ENCODE assay signal across 8 cellular contexts in genomic region chr13:99657848-99658265, GRCh38. TPM values are rescaled to one million over a fixed set of nuclear protein-coding genes. Genes with fewer than 3 reads are reported as not detected.
DNase-seq lines count a peak whose midpoint lies in the region; ATAC-seq and TF ChIP-seq lines count a peak whose summit lies in the region.

No MANE protein-coding gene starts in this region.

- no peaks in the 10 kb centered on the region for H3K36me3 Mint-ChIP-seq in activated CD8-positive, alpha-beta memory T cell treated with anti-CD3 and anti-CD28 coated beads, Interleukin-2, amount 10 ng/mL, durations not matched to agents 7 days and 5 days
- no peaks in the 10 kb centered on the region for H3K36me3 Mint-ChIP-seq in activated naive CD8-positive, alpha-beta T cell

- peak overlapping the region; percentile 91 for H3K27ac ChIP-seq in left ventricle myocardium inferior (replicated peaks)

- no peaks in the 10 kb centered on the region for H3K36me3 ChIP-seq in left ventricle myocardium inferior

- no peaks in the 10 kb centered on the region for H3K9me3 Mint-ChIP-seq in activated CD8-positive, alpha-beta memory T cell treated with anti-CD3 and anti-CD28 coated beads, Interleukin-2, amount 10 ng/mL, durations not matched to agents 7 days and 5 days (ENCODE audit: low read depth)
- H3K9me3 Mint-ChIP-seq in activated naive CD8-positive, alpha-beta T cell (ENCODE audit: low read depth), result no peaks in the 10 kb centered on the region

- peak; percentile 32 for ATAC-seq in activated CD8-positive, alpha-beta memory T cell treated with anti-CD3 and anti-CD28 coated beads, Interleukin-2, amount 10 ng/mL, durations not matched to agents 7 days and 5 days
- no peak for ATAC-seq in GM18861 (IDR thresholded peaks at IDR 0.05; ENCODE audit: unreplicated experiment)

- H3K4me3 ChIP-seq in left ventricle myocardium inferior (peak overlapping the region; percentile 74), retinal pigment epithelial cell (ENCODE audit: low read length) (peak overlapping the region; percentile 59)

- peaks cover 28% of the 10 kb centered on the region for H3K4me1 ChIP-seq in left ventricle myocardium inferior

- peaks cover 46% of the 10 kb centered on the region for H3K4me1 Mint-ChIP-seq in activated CD8-positive, alpha-beta memory T cell treated with anti-CD3 and anti-CD28 coated beads, Interleukin-2, amount 10 ng/mL, durations not matched to agents 7 days and 5 days
- peaks cover 49% of the 10 kb centered on the region for H3K4me1 Mint-ChIP-seq in activated naive CD8-positive, alpha-beta T cell (ENCODE audit: low read depth)

- no peaks in the 10 kb centered on the region for H3K27me3 ChIP-seq in left ventricle myocardium inferior (ENCODE audit: low read depth)

- peaks cover 14% of the 10 kb centered on the region for H3K27me3 Mint-ChIP-seq in activated CD8-positive, alpha-beta memory T cell treated with anti-CD3 and anti-CD28 coated beads, Interleukin-2, amount 10 ng/mL, durations not matched to agents 7 days and 5 days
- no peaks in the 10 kb centered on the region for H3K27me3 Mint-ChIP-seq in activated naive CD8-positive, alpha-beta T cell

- intact Hi-C loops in left ventricle myocardium inferior (cut with micrococcal nuclease), result loop anchor here (2.0 to 10.0 kb wide), 3 partner anchors 257 to 857 kb away; no protein-coding TSS in a partner anchor

- H3K4me3 Mint-ChIP-seq in activated CD8-positive, alpha-beta memory T cell treated with anti-CD3 and anti-CD28 coated beads, Interleukin-2, amount 10 ng/mL, durations not matched to agents 7 days and 5 days, result peak overlapping the region; percentile 71
- peak overlapping the region; percentile 78 for H3K4me3 Mint-ChIP-seq in activated naive CD8-positive, alpha-beta T cell

- H3K27ac Mint-ChIP-seq in activated CD8-positive, alpha-beta memory T cell treated with anti-CD3 and anti-CD28 coated beads, Interleukin-2, amount 10 ng/mL, durations not matched to agents 7 days and 5 days, result peak overlapping the region; percentile 93
- peak overlapping the region; percentile 78 for H3K27ac Mint-ChIP-seq in activated naive CD8-positive, alpha-beta T cell

- no peak for TF ChIP-seq CTCF in left ventricle myocardium inferior (IDR thresholded peaks at IDR 0.05; ENCODE audit: borderline replicate concordance)
- TF ChIP-seq CTCF in retinal pigment epithelial cell (conservative IDR thresholded peaks at IDR 0.05; ENCODE audit: low read depth, low read length), result no peak

- H3K9me3 ChIP-seq in left ventricle myocardium inferior (replicated peaks), result no peaks in the 10 kb centered on the region

- DNase-seq in activated CD8-positive, alpha-beta memory T cell treated with anti-CD3 and anti-CD28 coated beads, Interleukin-2, amount 10 ng/mL, durations not matched to agents 7 days and 5 days, result peak; percentile 56
- DNase-seq in activated CD8-positive, alpha-beta memory T cell treated with anti-CD3 and anti-CD28 coated beads, Interleukin-2, amount 50 U/mL, for 4 hours, result no peak
- DNase-seq in NCI-H128 (lab: John Stamatoyannopoulos, UW; ENCODE audit: unreplicated experiment) (peak; percentile 58), left ventricle myocardium inferior (peak; percentile 31), retinal pigment epithelial cell (ENCODE audit: low read depth) (no peak), NCI-H2196 (lab: John Stamatoyannopoulos, UW; ENCODE audit: unreplicated experiment) (no peak)

- CTCF ChIA-PET in activated CD8-positive, alpha-beta memory T cell treated with anti-CD3 and anti-CD28 coated beads, Interleukin-2, amount 10 ng/mL, durations not matched to agents 7 days and 5 days (lab: Charles Lee), result interaction anchor here (0.6 to 4.7 kb wide), 13 partner anchors 11 to 1470 kb away, joined by 3 to 32 read pairs (median 6); partner anchors contain the start of gene CLYBL

RNA-seq across cellular contexts. Expression of gene CLYBL, which starts 51.4 kb away (rescaled TPM):
- total RNA-seq in activated CD8-positive, alpha-beta memory T cell treated with anti-CD3 and anti-CD28 coated beads, Interleukin-2, amount 10 ng/mL, durations not matched to agents 7 days and 5 days, result 1 to 10 TPM; 4.1 to 7.6 TPM
- 25.5 TPM for total RNA-seq in left ventricle myocardium inferior

Comparison
In these comparisons a context has a peak if more than half of its experiments do, and no peak if none do; other contexts are left out.
1. DNase-seq: peak in activated CD8-positive, alpha-beta memory T cell treated with anti-CD3 and anti-CD28 coated beads, Interleukin-2, amount 10 ng/mL, durations not matched to agents 7 days and 5 days (single experiment), NCI-H128 (single experiment) and left ventricle myocardium inferior (single experiment); none in activated CD8-positive, alpha-beta memory T cell treated with anti-CD3 and anti-CD28 coated beads, Interleukin-2, amount 50 U/mL, for 4 hours (single experiment), retinal pigment epithelial cell (single experiment) and NCI-H2196 (single experiment).